In genomic region chr1:228487336-228488106, GRCh38 we compare ENCODE assay signal across 8 cellular contexts. TPM values are rescaled to one million over a fixed set of nuclear protein-coding genes. Genes with fewer than 3 reads are reported as not detected.
DNase-seq lines count a peak whose midpoint lies in the region; FAIRE-seq and TF ChIP-seq lines count a peak whose summit lies in the region.

RNF187 (plus strand) TSS chr1:228487382.

- peak within 1 kb of the TSS; percentile 74 for H2BK15ac ChIP-seq in neuronal stem cell (ENCODE audit: low read length)

- H2BK5ac ChIP-seq in neuronal stem cell (ENCODE audit: low read length) = peak within 1 kb of the TSS; percentile 91

- WGBS in neuronal stem cell (ENCODE audit: extremely low coverage in 2 of 2, insufficient read length in 2 of 2, insufficient replicate concordance in 1 of 2), 2 donors = no CpG with 5 or more reads among the region's 112 CpGs

- H2AK5ac ChIP-seq in neuronal stem cell (ENCODE audit: low read depth, low read length) = peak within 1 kb of the TSS; percentile 74

- in situ Hi-C loops in GM13976 (cut with MboI; ENCODE audit: low sequenced_read_pairs, unreplicated experiment) = no loop called here

- H3K14ac ChIP-seq in neuronal stem cell (ENCODE audit: low read length) = peak within 1 kb of the TSS; percentile 97

- peaks cover 31% of the 10 kb centered on the region for H3K36me3 ChIP-seq in MG63
- peaks cover 12 to 35% of the 10 kb centered on the region in 2 donors for H3K36me3 ChIP-seq in neuronal stem cell (replicated peaks in 1 of 2; ENCODE audit: control insufficient read depth in 2 of 2, insufficient read depth in 2 of 2, low read length in 2 of 2)
- H3K36me3 ChIP-seq in tibial artery = peaks cover 11 to 31% (median 18%) of the 10 kb centered on the region in 3 donors

- H3K27ac ChIP-seq in neuronal stem cell (replicated peaks; ENCODE audit: low read length) = peak within 1 kb of the TSS; percentile 96
- H3K27ac ChIP-seq in tibial artery = peak within 1 kb of the TSS; percentile 90 to 98

- H2AFZ ChIP-seq in neuronal stem cell (ENCODE audit: low read length) = peak within 1 kb of the TSS; percentile 98

- peak within 1 kb of the TSS; percentile 96 for H3K18ac ChIP-seq in neuronal stem cell (ENCODE audit: low read length)

- TF ChIP-seq POLR2A in H54 (IDR thresholded peaks at IDR 0.05; ENCODE audit: low read depth, low read length) = peak; percentile 69

- no peak for FAIRE-seq in H54 (lab: Jason Lieb, UNC)

- no peak within 1 kb of the TSS for H2BK12ac ChIP-seq in neuronal stem cell (ENCODE audit: low read length)

- H3K4me1 ChIP-seq in neuronal stem cell (ENCODE audit: control insufficient read depth in 2 of 2, insufficient read depth in 1 of 2, low read depth in 1 of 2, low read length in 2 of 2) = peaks cover 5 to 8% of the 10 kb centered on the region in 2 donors
- peaks cover 0 to 43% (median 32%) of the 10 kb centered on the region in 4 donors for H3K4me1 ChIP-seq in tibial artery

- no peak within 1 kb of the TSS for H4K91ac ChIP-seq in neuronal stem cell (ENCODE audit: low read depth, low read length, poor library complexity)

- peak within 1 kb of the TSS; percentile 97 for H4K8ac ChIP-seq in neuronal stem cell (ENCODE audit: low read depth, low read length)

- no peaks in the 10 kb centered on the region for H3K27me3 ChIP-seq in MG63
- no peaks in the 10 kb centered on the region for H3K27me3 ChIP-seq in neuronal stem cell (ENCODE audit: control insufficient read depth in 3 of 3, insufficient read depth in 3 of 3, low read depth in 1 of 3, low read length in 3 of 3)
- H3K27me3 ChIP-seq in tibial artery = no peaks in the 10 kb centered on the region

- no peaks in the 10 kb centered on the region for H3K9me3 ChIP-seq in MG63
- H3K9me3 ChIP-seq in neuronal stem cell (replicated peaks in 1 of 2; ENCODE audit: control insufficient read depth in 2 of 2, insufficient read depth in 1 of 2, low read depth in 1 of 2, low read length in 2 of 2) = no peaks in the 10 kb centered on the region
- no peaks in the 10 kb centered on the region for H3K9me3 ChIP-seq in tibial artery

- intact Hi-C loops in tibial artery (cut with DNase I; ENCODE audit: low total_unique reads) = loop anchor here (5.0 to 10.0 kb wide), 3 partner anchors 85 to 405 kb away; partner anchors contain the start of gene ARF1

- peak within 1 kb of the TSS; percentile 99 for H3K9ac ChIP-seq in neuronal stem cell (ENCODE audit: low read depth, low read length, poor library complexity)

- DNase-seq in GM13976 (ENCODE audit: low spot score) = peak; percentile 93
- peak; percentile 88 for DNase-seq in H54 (ENCODE audit: insufficient read length, low spot score)
- DNase-seq in MG63 = peak; percentile 93
- peak; percentile 77 for DNase-seq in activated T-cell treated with anti-CD3 and anti-CD28 coated beads for 4 hours
- peak; percentile 30 for DNase-seq in fibroblast of the aortic adventitia (ENCODE audit: low read depth)
- no peak for DNase-seq in neuronal stem cell (ENCODE audit: low spot score)
- peak; percentile 82 to 94 for DNase-seq in tibial artery
- DNase-seq in SK-N-DZ (ENCODE audit: low spot score) = no peak

- peak within 1 kb of the TSS; percentile 97 for H3K23ac ChIP-seq in neuronal stem cell (ENCODE audit: low read depth, low read length, poor library complexity)

- no peak for TF ChIP-seq CTCF in GM13976 (IDR thresholded peaks at IDR 0.05; ENCODE audit: borderline replicate concordance, control extremely low read depth, extremely low read depth, insufficient read depth, missing control alignments)
- no peak for TF ChIP-seq CTCF in fibroblast of the aortic adventitia (IDR thresholded peaks at IDR 0.05; ENCODE audit: insufficient read depth, low read length)
- TF ChIP-seq CTCF in tibial artery (IDR thresholded peaks at IDR 0.05) = no peak

- H3K4me2 ChIP-seq in neuronal stem cell (ENCODE audit: insufficient read depth, low read length, poor library complexity, severe bottlenecking) = peak within 1 kb of the TSS; percentile 91

- peak within 1 kb of the TSS; percentile 93 for H3K4ac ChIP-seq in neuronal stem cell (ENCODE audit: low read length)

- H3K79me1 ChIP-seq in neuronal stem cell (ENCODE audit: low read depth, low read length) = peaks cover 4% of the 10 kb centered on the region

- peak within 1 kb of the TSS; percentile 64 for H3K4me3 ChIP-seq in MG63
- peak within 1 kb of the TSS; percentile 86 for H3K4me3 ChIP-seq in fibroblast of the aortic adventitia (ENCODE audit: low read depth, low read length)
- H3K4me3 ChIP-seq in neuronal stem cell (ENCODE audit: low read length in 2 of 2) = peak within 1 kb of the TSS; percentile 95 to 98
- peak within 1 kb of the TSS; percentile 71 to 80 for H3K4me3 ChIP-seq in tibial artery

- no peak within 1 kb of the TSS for H2BK120ac ChIP-seq in neuronal stem cell (ENCODE audit: low read depth, low read length)

RNA-seq across cellular contexts. Expression of gene RNF187, which starts in this region (rescaled TPM):
- 68.1 and 133 TPM in 2 replicates for total RNA-seq in MG63 (2014; rRNA removed; shearing (Covaris generic); ENCODE audit: low replicate concordance)
- total RNA-seq in fibroblast of the aortic adventitia (ENCODE audit: low replicate concordance) = 39.8 and 78.7 TPM in 2 replicates
- 35.9 TPM for polyA plus RNA-seq in neuronal stem cell (2013, experiment 1 of 2)
- polyA plus RNA-seq in neuronal stem cell (2013, experiment 2 of 2) = 35.7 TPM
- polyA plus RNA-seq in SK-N-DZ (2014; cell fraction: cytosol; rRNA removed) = 55.6 and 78.2 TPM in 2 replicates
- 32.7 and 54.2 TPM in 2 replicates for polyA plus RNA-seq in SK-N-DZ (2014; cell fraction: nucleus; rRNA removed)

Comparison
In these comparisons a context has a peak if more than half of its experiments do, and no peak if none do; other contexts are left out.
1. DNase-seq: peak in GM13976 (single experiment), H54 (single experiment), MG63 (single experiment), activated T-cell treated with anti-CD3 and anti-CD28 coated beads for 4 hours (single experiment), fibroblast of the aortic adventitia (single experiment) and tibial artery (2 of 2); none in neuronal stem cell (single experiment) and SK-N-DZ (single experiment).
2. Peak in every context shown above with its lines, with median percentiles within 50 percentile points of each other: H3K4me3 ChIP-seq.